In the genomic region with DNA sequence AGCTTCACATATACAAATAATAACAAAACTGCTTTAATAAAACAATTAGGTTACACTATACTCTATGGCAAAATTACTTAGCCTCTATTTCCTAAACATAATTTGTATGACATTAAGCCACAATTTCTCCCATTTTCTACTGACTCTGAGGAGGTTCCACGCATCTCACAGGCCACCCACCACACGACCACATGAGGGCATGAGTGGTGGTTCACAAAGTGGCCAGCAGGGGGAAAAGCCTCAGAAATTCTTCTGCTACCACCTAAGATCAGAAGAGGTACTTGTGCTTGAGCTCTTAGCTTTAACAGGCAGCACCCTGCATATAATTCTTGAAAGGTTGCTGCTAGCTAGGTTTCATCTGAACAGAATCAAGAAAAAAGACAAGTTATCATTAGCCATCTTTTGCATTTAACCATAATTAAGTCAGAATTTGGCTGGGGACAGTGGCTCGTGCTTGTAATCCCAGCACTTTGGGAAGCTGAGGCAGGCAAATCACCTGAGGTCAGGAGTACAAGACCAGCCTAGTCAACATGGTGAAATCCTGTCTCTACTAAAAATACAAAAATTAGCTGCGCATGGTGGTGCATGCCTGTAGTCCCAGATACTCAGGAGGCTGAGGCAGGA, we compare ENCODE assay signal across 7 cellular contexts. TPM values are rescaled to one million over a fixed set of nuclear protein-coding genes. Genes with fewer than 3 reads are reported as not detected.
A peak's percentile ranks its signal among the peaks of the same experiment; 100 is the strongest.
DNase-seq lines count a peak whose midpoint lies in the region; FAIRE-seq and TF ChIP-seq lines count a peak whose summit lies in the region.

No MANE protein-coding gene starts in this region.

- intact Hi-C loops in adrenal gland (cut with DNase I), result loop anchor here in 1 of 2 donors (10.0 kb wide), 1 partner anchor 107 kb away; no protein-coding TSS in a partner anchor

- DNase-seq in GM12891 (ENCODE audit: insufficient read length, low spot score) (no peak), H54 (ENCODE audit: insufficient read length, low spot score) (peak; percentile 7), LHCN-M2 (ENCODE audit: low read depth) (peak; percentile 66), T-helper 1 cell (peak; percentile 35 to 75 (median 60)), adrenal gland (peak; percentile 22 to 80 (median 60)), inferior parietal cortex (ENCODE audit: extremely low spot score) (peak; percentile 69)
- DNase-seq in stimulated activated CD4-positive, alpha-beta T cell treated with anti-CD3 and anti-CD28 coated beads, Interleukin-2, amount 100 ng/mL, for 4 hours (ENCODE audit: low read depth), result peak; percentile 63

- H3K4me1 ChIP-seq in adrenal gland (replicated peaks in 1 of 2), result peaks cover 0 to 4% of the 10 kb centered on the region in 2 donors

- no peak overlapping the region for H3K27ac ChIP-seq in adrenal gland

- H3K9me3 ChIP-seq in adrenal gland (replicated peaks in 1 of 3), result no peaks in the 10 kb centered on the region

- TF ChIP-seq CTCF in adrenal gland (IDR thresholded peaks at IDR 0.05), result peak; percentile 65 to 72 (median 66)

- TF ChIP-seq POLR2A in GM12891 (IDR thresholded peaks at IDR 0.05; ENCODE audit: low read depth, low read length) (no peak), H54 (IDR thresholded peaks at IDR 0.05; ENCODE audit: low read depth, low read length) (no peak), adrenal gland (IDR thresholded peaks at IDR 0.05) (no peak)

- WGBS in adrenal gland, 4 donors, result 58 to 61% (median 60%) methylated on average over 4 of the region's 4 CpGs

- FAIRE-seq in GM12891 (lab: Jason Lieb, UNC) (peak; percentile 79), H54 (lab: Jason Lieb, UNC) (peak; percentile 64)

- no peaks in the 10 kb centered on the region for H3K27me3 ChIP-seq in adrenal gland

- H3K36me3 ChIP-seq in adrenal gland (replicated peaks in 1 of 2), result peaks cover 0 to 18% of the 10 kb centered on the region in 2 donors

- H3K4me3 ChIP-seq in adrenal gland, result no peak overlapping the region

TF ChIP-seq in GM12891, 5 proteins besides CTCF, POLR2A, EP300 and RAD21:
- TF ChIP-seq POU2F2 (IDR thresholded peaks at IDR 0.05; ENCODE audit: low read depth, low read length), result no peak
TF ChIP-seq in GM12891: peak in this region for 0.

RNA-seq across cellular contexts. Expression of a gene that starts 7.7 kb away (rescaled TPM):
- polyA plus RNA-seq in GM12891 (2012; ENCODE audit: low read depth, missing spikeins), result 158 TPM
- 55.0 and 57.9 TPM in 2 replicates for total RNA-seq in LHCN-M2 (2014; rRNA removed)
- 31.1 TPM for polyA plus RNA-seq in LHCN-M2 (2012)
- total RNA-seq in adrenal gland, result 10 to 100 TPM in 4 of 8 donors, 1 to 10 TPM in 4; 3.1 to 15.1 (median 10.2) TPM
- 10 to 100 TPM in 2 of 3 donors, 1 to 10 TPM in 1; 9.5 to 24.5 (median 11.3) TPM for polyA plus RNA-seq in adrenal gland

RNA-seq across cellular contexts. Expression of a gene that starts 10.9 kb away (rescaled TPM):
- polyA plus RNA-seq in GM12891 (2012; ENCODE audit: low read depth, missing spikeins), result 22.5 TPM
- 75.2 and 87.9 TPM in 2 replicates for total RNA-seq in LHCN-M2 (2014; rRNA removed)
- 29.0 TPM for polyA plus RNA-seq in LHCN-M2 (2012)
- total RNA-seq in adrenal gland, result 10 to 100 TPM; 39.4 to 54.2 (median 49.5) TPM
- polyA plus RNA-seq in adrenal gland, result 10 to 100 TPM in 2 of 3 donors, 1 to 10 TPM in 1; 6.6 to 58.1 (median 13.8) TPM

RNA-seq across cellular contexts. Expression of a gene that starts 54.5 kb away (rescaled TPM):
- polyA plus RNA-seq in GM12891 (2012; ENCODE audit: low read depth, missing spikeins), result 1.2 TPM
- 1.3 and 2.6 TPM in 2 replicates for total RNA-seq in LHCN-M2 (2014; rRNA removed)
- 0.39 TPM for polyA plus RNA-seq in LHCN-M2 (2012)
- total RNA-seq in adrenal gland, result 1 to 10 TPM in 3 of 8 donors, under 1 TPM in 5; 0.39 to 3.0 (median 0.84) TPM
- polyA plus RNA-seq in adrenal gland, result 1 to 10 TPM in 1 of 3 donors, under 1 TPM in 2; 0.16 to 1.1 (median 0.24) TPM
